In genomic region chr17:76357597-76358158, GRCh38 we compare ENCODE assay signal across 1 cellular context.
TF ChIP-seq lines count a peak whose summit lies in the region.

No MANE protein-coding gene starts in this region.

TF ChIP-seq in HepG2, 621 proteins besides CTCF, POLR2A, EP300 and RAD21 (continues in another document):
- TF ChIP-seq TGIF2 (CRISPR knock-in tag; IDR thresholded peaks at IDR 0.05) (0 out of 2 replicates have a peak, but pooled peaks have one; percentile 41), GTF2F1 (IDR thresholded peaks at IDR 0.05; ENCODE audit: low read length) (no peak), PBX2 (CRISPR knock-in tag; IDR thresholded peaks at IDR 0.05) (0 out of 2 replicates have a peak, but pooled peaks have one; percentile 31), PHF21A (CRISPR knock-in tag; IDR thresholded peaks at IDR 0.05) (0 out of 2 replicates have a peak, but pooled peaks have one; percentile 15), SNAPC2 (CRISPR knock-in tag; IDR thresholded peaks at IDR 0.05) (peak; percentile 99), GATA4 (IDR thresholded peaks at IDR 0.05; ENCODE audit: borderline replicate concordance, low read depth) (peak; percentile 87), DR1 (CRISPR knock-in tag; IDR thresholded peaks at IDR 0.05) (no peak), CBX5 (CRISPR knock-in tag; IDR thresholded peaks at IDR 0.05; ENCODE audit: borderline replicate concordance) (peak; percentile 16; the same call in 1 of the 2 replicates), FOXO1 (CRISPR knock-in tag; IDR thresholded peaks at IDR 0.05) (peak; percentile 15; the same call in 1 of the 2 replicates), ZNF746 (CRISPR knock-in tag; IDR thresholded peaks at IDR 0.05) (0 out of 2 replicates have a peak, but pooled peaks have one; percentile 14), ZNF652 (CRISPR knock-in tag; IDR thresholded peaks at IDR 0.05; ENCODE audit: borderline replicate concordance, low read depth) (no peak), HMG20A (CRISPR knock-in tag; IDR thresholded peaks at IDR 0.05; ENCODE audit: borderline replicate concordance) (0 out of 2 replicates have a peak, but pooled peaks have one; percentile 23), FOXA3 (CRISPR knock-in tag; IDR thresholded peaks at IDR 0.05) (no peak), SAFB2 (CRISPR knock-in tag; IDR thresholded peaks at IDR 0.05; ENCODE audit: borderline replicate concordance, low read depth) (peak; percentile 54; the same call in 1 of the 2 replicates), SMAD9 (CRISPR knock-in tag; IDR thresholded peaks at IDR 0.05) (no peak), KLF16 (CRISPR knock-in tag; IDR thresholded peaks at IDR 0.05) (0 out of 4 replicates have a peak, but pooled peaks of 1 of the 2 experiments have one; percentile 8), ZNF772 (CRISPR knock-in tag; IDR thresholded peaks at IDR 0.05) (0 out of 2 replicates have a peak, but pooled peaks have one; percentile 17), CEBPG (CRISPR knock-in tag; IDR thresholded peaks at IDR 0.05) (peak; percentile 7; the same call in 1 of the 2 replicates), HMGXB4 (CRISPR knock-in tag; IDR thresholded peaks at IDR 0.05; ENCODE audit: borderline replicate concordance in 1 of 2, low read depth in 1 of 2) (peak in 1 of 2 experiments; percentile 21; a peak in 1 of 4 replicates), E2F1 (CRISPR knock-in tag; IDR thresholded peaks at IDR 0.05) (no peak), HIVEP1 (CRISPR knock-in tag; IDR thresholded peaks at IDR 0.05) (no peak), ZGPAT (CRISPR knock-in tag; IDR thresholded peaks at IDR 0.05) (peak; percentile 36; the same call in 1 of the 2 replicates), ZNF614 (CRISPR knock-in tag; IDR thresholded peaks at IDR 0.05; ENCODE audit: borderline replicate concordance) (0 out of 2 replicates have a peak, but pooled peaks have one; percentile 35), ZNF790 (CRISPR knock-in tag; IDR thresholded peaks at IDR 0.05; ENCODE audit: borderline replicate concordance) (0 out of 2 replicates have a peak, but pooled peaks have one; percentile 35), MYNN (CRISPR knock-in tag; IDR thresholded peaks at IDR 0.05; ENCODE audit: low read depth) (0 out of 2 replicates have a peak, but pooled peaks have one; percentile 64), SALL1 (CRISPR knock-in tag; IDR thresholded peaks at IDR 0.05) (peak; percentile 47; the same call in 1 of the 2 replicates), ZNF441 (CRISPR knock-in tag; IDR thresholded peaks at IDR 0.05; ENCODE audit: borderline replicate concordance) (peak; percentile 57; the same call in 1 of the 2 replicates), PATZ1 (CRISPR knock-in tag; IDR thresholded peaks at IDR 0.05) (0 out of 2 replicates have a peak, but pooled peaks have one; percentile 19), SOX5 (CRISPR knock-in tag; IDR thresholded peaks at IDR 0.05; ENCODE audit: borderline replicate concordance) (peak; percentile 32; the same call in 1 of the 2 replicates), TERF1 (CRISPR knock-in tag; IDR thresholded peaks at IDR 0.05) (no peak), ZBTB38 (CRISPR knock-in tag; IDR thresholded peaks at IDR 0.05) (peak; percentile 87; the same call in 1 of the 2 replicates), ZNF280D (CRISPR knock-in tag; IDR thresholded peaks at IDR 0.05) (no peak), MXD3 (CRISPR knock-in tag; IDR thresholded peaks at IDR 0.05) (0 out of 2 replicates have a peak, but pooled peaks have one; percentile 51), REST (IDR thresholded peaks at IDR 0.05; ENCODE audit: borderline replicate concordance in 1 of 2, low read depth in 1 of 2, low read length in 2 of 2) (peak in 1 of 2 experiments; percentile 23; a peak in 1 of 4 replicates), ZBTB7B (CRISPR knock-in tag; IDR thresholded peaks at IDR 0.05) (peak; percentile 45; the same call in 1 of the 2 replicates), ZNF24 (IDR thresholded peaks at IDR 0.05) (no peak), GFI1 (CRISPR knock-in tag; IDR thresholded peaks at IDR 0.05; ENCODE audit: borderline replicate concordance) (0 out of 2 replicates have a peak, but pooled peaks have one; percentile 21), ERF (CRISPR knock-in tag; IDR thresholded peaks at IDR 0.05) (peak; percentile 36; the same call in 1 of the 2 replicates), GABPB1 (CRISPR knock-in tag; IDR thresholded peaks at IDR 0.05) (no peak; the same call in 1 of the 2 replicates), KDM1A (CRISPR knock-in tag; IDR thresholded peaks at IDR 0.05) (0 out of 2 replicates have a peak, but pooled peaks have one; percentile 21), MXD4 (CRISPR knock-in tag; IDR thresholded peaks at IDR 0.05) (peak; percentile 64)
